ENCODE assay signal across 1 cellular context in genomic region chr2:3492951-3493609, GRCh38.
TF ChIP-seq lines count a peak whose summit lies in the region.

No MANE protein-coding gene starts in this region.

TF ChIP-seq in SK-N-SH treated with all-trans-retinoic acid at 6 μM for 48 hours, 23 proteins besides CTCF, POLR2A, EP300 and RAD21 (continued from another document):
- no peak for TF ChIP-seq BACH2 (CRISPR knock-in tag; IDR thresholded peaks at IDR 0.05; ENCODE audit: borderline replicate concordance)
- no peak for TF ChIP-seq ZNF8 (CRISPR knock-in tag; IDR thresholded peaks at IDR 0.05)
- no peak for TF ChIP-seq RARB (CRISPR knock-in tag; IDR thresholded peaks at IDR 0.05)
